8 cellular contexts compared by ENCODE assay signal in genomic region chr1:44217809-44218410, GRCh38. TPM values are rescaled to one million over a fixed set of nuclear protein-coding genes. Genes with fewer than 3 reads are reported as not detected.
DNase-seq lines count a peak whose midpoint lies in the region; ATAC-seq and TF ChIP-seq lines count a peak whose summit lies in the region.

No MANE protein-coding gene starts in this region.

- ATAC-seq in right cardiac atrium (peak; percentile 37 to 52), HG03108 (IDR thresholded peaks at IDR 0.05; ENCODE audit: unreplicated experiment) (no peak)

- H3K27me3 ChIP-seq in right cardiac atrium (ENCODE audit: control insufficient read depth, insufficient read depth) (no peaks in the 10 kb centered on the region), sigmoid colon (no peaks in the 10 kb centered on the region)

- no peak for TF ChIP-seq POLR2A in sigmoid colon (IDR thresholded peaks at IDR 0.05)

- intact Hi-C loops in right cardiac atrium (cut with DNase I) (loop anchor here in 3 of 4 donors (2.0 to 10.0 kb wide), 6 partner anchors 99 to 379 kb away; no protein-coding TSS in a partner anchor), sigmoid colon (cut with DNase I) (loop anchor here (1.0 to 10.0 kb wide), 5 partner anchors 20 to 437 kb away; partner anchors contain the start of gene CCDC24)

- 62% methylated on average over 4 of the region's 4 CpGs for WGBS in right cardiac atrium
- WGBS in sigmoid colon, 2 donors: 65 to 76% methylated on average over 4 of the region's 4 CpGs

- DNase-seq in NCI-H1436 (lab: John Stamatoyannopoulos, UW) (peak; percentile 55), NCI-H1436 treated with DMSO at 0.1 percent for 48 hours (lab: John Stamatoyannopoulos, UW) (no peak), NCI-H187 treated with DMSO at 0.1 percent for 48 hours (lab: John Stamatoyannopoulos, UW) (peak; percentile 3), T-helper 9 cell (peak; percentile 60), anterior cingulate cortex (lab: John Stamatoyannopoulos, UW) (peak in 54 of 58 donors; percentile 21 to 85 (median 56)), right cardiac atrium (peak; percentile 68 to 88 (median 86)), sigmoid colon (peak; percentile 87)

- H3K36me3 ChIP-seq in sigmoid colon: peaks cover 33 to 74% (median 44%) of the 10 kb centered on the region in 4 donors

- H3K9me3 ChIP-seq in right cardiac atrium (ENCODE audit: control insufficient read depth, low read length) (no peaks in the 10 kb centered on the region), sigmoid colon (no peaks in the 10 kb centered on the region)

- no peak overlapping the region for H3K27ac ChIP-seq in right cardiac atrium (ENCODE audit: low read length)
- peak overlapping the region in 2 of 4 donors; percentile 22 to 33 for H3K27ac ChIP-seq in sigmoid colon

- H3K4me3 ChIP-seq in right cardiac atrium (ENCODE audit: low read length): no peak overlapping the region
- no peak overlapping the region for H3K4me3 ChIP-seq in sigmoid colon

- no peak for TF ChIP-seq EP300 in sigmoid colon (IDR thresholded peaks at IDR 0.05)

- H3K4me1 ChIP-seq in right cardiac atrium (ENCODE audit: control insufficient read depth, insufficient read depth, low read length) (peaks cover 3% of the 10 kb centered on the region), sigmoid colon (peaks cover 0 to 28% (median 22%) of the 10 kb centered on the region in 4 donors)

- TF ChIP-seq CTCF in sigmoid colon (IDR thresholded peaks at IDR 0.05): peak; percentile 80 to 90 (median 84)

RNA-seq across cellular contexts. Expression of gene DMAP1, which starts 4.6 kb away (rescaled TPM):
- total RNA-seq in right cardiac atrium: 10 to 100 TPM; 26.2 to 35.9 (median 32.6) TPM
- 26.7 TPM for polyA plus RNA-seq in right cardiac atrium
- total RNA-seq in sigmoid colon: 10 to 100 TPM; 32.3 to 67.0 (median 40.9) TPM
- polyA plus RNA-seq in sigmoid colon: 10 to 100 TPM; 23.6 to 40.9 (median 27.6) TPM
